In the genomic region with DNA sequence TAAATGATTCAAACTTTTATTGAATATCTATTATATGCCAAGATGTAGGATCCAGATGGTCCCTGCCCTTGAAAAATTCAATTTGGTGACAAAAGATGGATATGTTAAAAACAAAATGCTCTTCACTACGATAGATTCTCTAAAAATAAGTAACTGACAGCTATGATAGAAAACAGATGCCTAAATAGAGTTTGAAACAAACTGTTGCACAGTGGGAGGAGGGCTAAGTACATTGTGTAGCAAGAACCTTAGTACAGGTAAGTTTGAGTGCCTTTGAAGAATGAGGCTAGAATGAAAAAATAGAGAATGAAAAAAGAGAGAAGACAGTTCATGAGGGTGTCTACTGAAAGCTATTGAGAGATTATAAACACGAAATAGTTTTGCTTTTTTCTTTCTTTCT, we compare ENCODE assay signal across 18 cellular contexts. TPM values are rescaled to one million over a fixed set of nuclear protein-coding genes. Genes with fewer than 3 reads are reported as not detected.
DNase-seq lines count a peak whose midpoint lies in the region; ATAC-seq and TF ChIP-seq lines count a peak whose summit lies in the region.
"Had no signal": no experiment of that assay in that cellular context is flagged by ENCODE, and none has a peak within 500 bp of the region (broad histone marks: within the 10 kb centered on the region; RNA-seq: fewer than 3 reads in every experiment).

No MANE protein-coding gene starts in this region.

- CTCF ChIA-PET in HEK293 (lab: Yijun Ruan, JAX), result interaction anchor here (0.5 to 8.0 kb wide), 8 partner anchors 20 to 610 kb away, joined by 3 to 88 read pairs (median 4); no protein-coding TSS in a partner anchor
- CTCF ChIA-PET in activated CD8-positive, alpha-beta memory T cell treated with anti-CD3 and anti-CD28 coated beads, Interleukin-2, amount 10 ng/mL, durations not matched to agents 7 days and 5 days (lab: Charles Lee), result interaction anchor here (1.3 to 8.0 kb wide), 2 partner anchors 327 to 434 kb away, joined by 4 to 71 read pairs; no protein-coding TSS in a partner anchor

- intact Hi-C loops in left ventricle myocardium superior (cut with micrococcal nuclease) (loop anchor here (5.0 to 10.0 kb wide), 2 partner anchors 327 to 435 kb away; no protein-coding TSS in a partner anchor), left cardiac atrium (cut with DNase I) (loop anchor here in 1 of 2 donors (5.0 kb wide), 3 partner anchors 147 to 437 kb away; no protein-coding TSS in a partner anchor)

- H3K79me2 ChIP-seq in GM23248 (ENCODE audit: insufficient read depth), result peaks cover 15% of the 10 kb centered on the region

- H3K9ac ChIP-seq in GM23248, result no peak overlapping the region
- H3K9ac ChIP-seq: BLaER1 treated with 17β-estradiol and CSF1 and Interleukin-3, amounts not matched to agents 10 nM and 100 nM had no signal

- H3K9me3 Mint-ChIP-seq in activated CD8-positive, alpha-beta memory T cell treated with anti-CD3 and anti-CD28 coated beads, Interleukin-2, amount 10 ng/mL, durations not matched to agents 7 days and 5 days (ENCODE audit: low read depth), result no peaks in the 10 kb centered on the region
- H3K9me3 Mint-ChIP-seq: CD4-positive, alpha-beta T cell; CD8-positive, alpha-beta T cell had no signal

- DNase-seq in left ventricle myocardium superior (no peak), left cardiac atrium (no peak), GM23248 (no peak)
- no peak for DNase-seq in activated CD8-positive, alpha-beta memory T cell treated with anti-CD3 and anti-CD28 coated beads, Interleukin-2, amount 10 ng/mL, durations not matched to agents 7 days and 5 days
- DNase-seq: AML-193; Caco-2; Calu3; CD4-positive, alpha-beta T cell; CD8-positive, alpha-beta T cell; DMS79 treated with DMSO at 0.1 percent for 48 hours; GF-D8 had no signal

- H3K4me1 Mint-ChIP-seq in activated CD8-positive, alpha-beta memory T cell treated with anti-CD3 and anti-CD28 coated beads, Interleukin-2, amount 10 ng/mL, durations not matched to agents 7 days and 5 days, result peaks cover 1% of the 10 kb centered on the region

- no peak overlapping the region for H3K27ac ChIP-seq in HEK293 (ENCODE audit: extremely low read depth, low read depth, low read length)
- no peak overlapping the region for H3K27ac ChIP-seq in GM23248
- H3K27ac ChIP-seq: 22Rv1; A549; BLaER1 treated with 17β-estradiol and CSF1 and Interleukin-3, amounts not matched to agents 10 nM and 100 nM; C4-2B had no signal

- H3K36me3 ChIP-seq in HEK293 (ENCODE audit: control insufficient read depth in 2 of 2, insufficient read depth in 1 of 2, low read length in 2 of 2), result no peaks in the 10 kb centered on the region; a peak in 1 of 3 replicates
- no peaks in the 10 kb centered on the region for H3K36me3 ChIP-seq in GM23248 (ENCODE audit: low read depth)

- peaks cover 4% of the 10 kb centered on the region for H3K27me3 Mint-ChIP-seq in activated CD8-positive, alpha-beta memory T cell treated with anti-CD3 and anti-CD28 coated beads, Interleukin-2, amount 10 ng/mL, durations not matched to agents 7 days and 5 days

- no peak for TF ChIP-seq CTCF in HEK293 (tag by site-specific recombination; IDR thresholded peaks at IDR 0.05)

- 66 to 88% methylated on average over 2 of the region's 2 CpGs for WGBS in GM23248 (ENCODE audit: low coverage in 1 of 2, low lambda C conversion rate in 2 of 2, missing lambda C conversion rate in 2 of 2), 2 experiments

- H3K27ac Mint-ChIP-seq in activated CD8-positive, alpha-beta memory T cell treated with anti-CD3 and anti-CD28 coated beads, Interleukin-2, amount 10 ng/mL, durations not matched to agents 7 days and 5 days, result no peak overlapping the region
- H3K27ac Mint-ChIP-seq: B cell; CD4-positive, alpha-beta T cell; CD8-positive, alpha-beta T cell had no signal

- H3K36me3 Mint-ChIP-seq in activated CD8-positive, alpha-beta memory T cell treated with anti-CD3 and anti-CD28 coated beads, Interleukin-2, amount 10 ng/mL, durations not matched to agents 7 days and 5 days, result peaks cover 4% of the 10 kb centered on the region

- no peaks in the 10 kb centered on the region for H3K9me2 ChIP-seq in GM23248 (ENCODE audit: insufficient read depth)

- H3K9me3 ChIP-seq in HEK293 (ENCODE audit: control insufficient read depth, insufficient read depth, low read depth, low read length), result no peaks in the 10 kb centered on the region
- H3K9me3 ChIP-seq in GM23248 (ENCODE audit: low read depth), result no peaks in the 10 kb centered on the region
- H3K9me3 ChIP-seq: A549; BLaER1 treated with 17β-estradiol and CSF1 and Interleukin-3, amounts not matched to agents 10 nM and 100 nM; Caco-2 had no signal

- H3K4me1 ChIP-seq in HEK293 (ENCODE audit: control insufficient read depth, insufficient read depth, low read length) (no peaks in the 10 kb centered on the region), GM23248 (ENCODE audit: insufficient read depth) (no peaks in the 10 kb centered on the region)
- H3K4me1 ChIP-seq: A549; BLaER1 treated with 17β-estradiol and CSF1 and Interleukin-3, amounts not matched to agents 10 nM and 100 nM had no signal

- H3K4me3 Mint-ChIP-seq in activated CD8-positive, alpha-beta memory T cell treated with anti-CD3 and anti-CD28 coated beads, Interleukin-2, amount 10 ng/mL, durations not matched to agents 7 days and 5 days, result no peak overlapping the region
- H3K4me3 Mint-ChIP-seq: B cell; CD4-positive, alpha-beta T cell; CD8-positive, alpha-beta T cell had no signal

- H3K4me2 ChIP-seq in GM23248 (ENCODE audit: unreplicated experiment), result no peak overlapping the region
- H3K4me2 ChIP-seq: A549; BLaER1 treated with 17β-estradiol and CSF1 and Interleukin-3, amounts not matched to agents 10 nM and 100 nM had no signal

- in situ Hi-C loops in GM23248 (cut with MboI), result loop anchor here (10.0 to 25.0 kb wide), 2 partner anchors 197 to 445 kb away; no protein-coding TSS in a partner anchor

- no peaks in the 10 kb centered on the region for H3F3A ChIP-seq in GM23248 (ENCODE audit: insufficient read depth)

- H4K20me1 ChIP-seq in GM23248 (ENCODE audit: insufficient read depth), result no peaks in the 10 kb centered on the region

- H3K4me3 ChIP-seq in HEK293 (ENCODE audit: low read depth, low read length), result no peak overlapping the region
- no peak overlapping the region for H3K4me3 ChIP-seq in GM23248
- H3K4me3 ChIP-seq: A549; BLaER1 treated with 17β-estradiol and CSF1 and Interleukin-3, amounts not matched to agents 10 nM and 100 nM had no signal

- H3K27me3 ChIP-seq in GM23248 (replicated peaks; ENCODE audit: insufficient read depth), result no peaks in the 10 kb centered on the region
- H3K27me3 ChIP-seq: BLaER1 treated with 17β-estradiol and CSF1 and Interleukin-3, amounts not matched to agents 10 nM and 100 nM had no signal

- H2AFZ ChIP-seq in GM23248, result no peak overlapping the region

- ATAC-seq in left ventricle myocardium superior (peak; percentile 41), left cardiac atrium (no peak), SK-N-SH treated with all-trans-retinoic acid at 6 μM for 48 hours (no peak; the same call in 2 of the 3 replicates)
- no peak for ATAC-seq in activated CD8-positive, alpha-beta memory T cell treated with anti-CD3 and anti-CD28 coated beads, Interleukin-2, amount 10 ng/mL, durations not matched to agents 7 days and 5 days
- ATAC-seq: A549; CD8-positive, alpha-beta T cell had no signal

- POLR2A ChIA-PET in HEK293 (lab: Yijun Ruan, JAX), result no interaction called here

TF ChIP-seq in HEK293, 187 proteins besides CTCF, POLR2A, EP300 and RAD21:
- TF ChIP-seq ZNF202 (tag by site-specific recombination; IDR thresholded peaks at IDR 0.05; ENCODE audit: borderline replicate concordance) (no peak), SCRT2 (tag by site-specific recombination; IDR thresholded peaks at IDR 0.05) (peak; percentile 37; the same call in 1 of the 2 replicates)

TF ChIP-seq in SK-N-SH treated with all-trans-retinoic acid at 6 μM for 48 hours, 23 proteins besides CTCF, POLR2A, EP300 and RAD21:
- TF ChIP-seq CREB5 (CRISPR knock-in tag; IDR thresholded peaks at IDR 0.05; ENCODE audit: low read depth), result no peak
- no peak for TF ChIP-seq GLIS3 (CRISPR knock-in tag; IDR thresholded peaks at IDR 0.05)
- no peak for TF ChIP-seq CSRNP3 (CRISPR knock-in tag; IDR thresholded peaks at IDR 0.05)
- TF ChIP-seq ESRRG (CRISPR knock-in tag; IDR thresholded peaks at IDR 0.05), result no peak
- TF ChIP-seq ISL1 (CRISPR knock-in tag; IDR thresholded peaks at IDR 0.05), result peak; percentile 56
- peak; percentile 42; the same call in 1 of the 2 replicates for TF ChIP-seq TCF4 (CRISPR knock-in tag; IDR thresholded peaks at IDR 0.05; ENCODE audit: borderline replicate concordance)
- no peak for TF ChIP-seq ZNF565 (CRISPR knock-in tag; conservative IDR thresholded peaks at IDR 0.05; ENCODE audit: low read depth)
- no peak for TF ChIP-seq BACH2 (CRISPR knock-in tag; IDR thresholded peaks at IDR 0.05; ENCODE audit: borderline replicate concordance)
- TF ChIP-seq ZNF70 (CRISPR knock-in tag; IDR thresholded peaks at IDR 0.05), result no peak

RNA-seq across cellular contexts. Expression of gene HOMER1, which starts 54.3 kb away (rescaled TPM):
- 59.5 TPM for total RNA-seq in left ventricle myocardium superior
- 10 to 100 TPM; 25.6 to 35.4 TPM for total RNA-seq in left cardiac atrium
- total RNA-seq in activated CD8-positive, alpha-beta memory T cell treated with anti-CD3 and anti-CD28 coated beads, Interleukin-2, amount 10 ng/mL, durations not matched to agents 7 days and 5 days, result 1 to 10 TPM; 2.5 to 5.2 TPM
- 6.1 and 11.1 TPM in 2 replicates for total RNA-seq in GM23248 (2014; rRNA removed; shearing (Covaris generic))
- polyA plus RNA-seq in GM23248 (2016; fragmentation: Nextera tagmentation; extraction: Ambion mirVana), result 4.7 and 5.3 TPM in 2 replicates
